24 cellular contexts compared by ENCODE assay signal in the genomic region with DNA sequence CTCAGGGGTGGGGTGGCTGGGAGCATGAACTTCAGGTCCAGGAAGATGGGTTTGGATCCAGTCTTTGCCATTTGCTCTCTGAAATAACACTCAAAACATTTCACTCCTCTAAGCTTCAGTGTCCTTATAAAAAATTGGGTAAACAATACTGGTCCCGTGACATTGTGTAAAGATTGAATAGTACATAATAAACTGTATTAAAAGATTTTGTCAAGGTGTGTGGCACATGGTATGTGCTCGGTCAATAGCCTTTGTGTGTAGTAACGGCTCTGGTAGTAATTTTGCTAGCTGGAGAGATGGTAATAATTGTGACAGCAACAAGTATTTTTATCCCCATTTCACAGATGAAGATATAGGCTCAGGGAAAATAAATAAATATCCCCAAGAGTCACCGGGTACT. TPM values are rescaled to one million over a fixed set of nuclear protein-coding genes. Genes with fewer than 3 reads are reported as not detected.
A peak's percentile ranks its signal among the peaks of the same experiment; 100 is the strongest.
DNase-seq lines count a peak whose midpoint lies in the region; ATAC-seq and TF ChIP-seq lines count a peak whose summit lies in the region.
"Had no signal": no experiment of that assay in that cellular context is flagged by ENCODE, and none has a peak within 500 bp of the region (broad histone marks: within the 10 kb centered on the region; RNA-seq: fewer than 3 reads in every experiment).

No MANE protein-coding gene starts in this region.

- H3K36me3 ChIP-seq in left lung, result no peaks in the 10 kb centered on the region
- H3K36me3 ChIP-seq in upper lobe of right lung, result no peaks in the 10 kb centered on the region
- H3K36me3 ChIP-seq: BE2C; BLaER1 treated with 17β-estradiol and CSF1 and Interleukin-3, amounts not matched to agents 10 nM and 100 nM had no signal

- no peak overlapping the region for H3K4me3 ChIP-seq in left lung
- no peak overlapping the region for H3K4me3 ChIP-seq in upper lobe of right lung
- H3K4me3 ChIP-seq: A549; BLaER1 treated with 17β-estradiol and CSF1 and Interleukin-3, amounts not matched to agents 10 nM and 100 nM; GM12878; GM23338 had no signal

- ATAC-seq in left lung, result peak; percentile 28
- peak; percentile 4 for ATAC-seq in upper lobe of right lung
- ATAC-seq in HG03039 (IDR thresholded peaks at IDR 0.05; ENCODE audit: unreplicated experiment), result no peak
- ATAC-seq: CD8-positive, alpha-beta T cell; GM12878; GM23338; HCT116 had no signal

- H3K27me3 ChIP-seq in left lung, result no peaks in the 10 kb centered on the region
- H3K27me3 ChIP-seq in upper lobe of right lung, result no peaks in the 10 kb centered on the region
- H3K27me3 ChIP-seq: BLaER1 treated with 17β-estradiol and CSF1 and Interleukin-3, amounts not matched to agents 10 nM and 100 nM had no signal

- no peak for DNase-seq in left lung
- no peak for DNase-seq in upper lobe of right lung
- DNase-seq in NOMO-1 treated with DMSO at 0.1 percent for 48 hours (lab: John Stamatoyannopoulos, UW; ENCODE audit: unreplicated experiment), result no peak
- no peak for DNase-seq in activated CD8-positive, alpha-beta memory T cell treated with anti-CD3 and anti-CD28 coated beads, Interleukin-2, amount 50 U/mL, for 48 hours
- DNase-seq: 8988T; ACHN; AML-193; BE2C; Caco-2; CD4-positive, CD25-positive, alpha-beta regulatory T cell; CD8-positive, alpha-beta T cell; DMS153; EL; GDM1; H9 had no signal

- peak overlapping the region; percentile 43 for H3K27ac ChIP-seq in 22Rv1
- peak overlapping the region; percentile 96 for H3K27ac ChIP-seq in VCaP
- no peak overlapping the region for H3K27ac ChIP-seq in left lung
- peak overlapping the region; percentile 32 for H3K27ac ChIP-seq in upper lobe of right lung
- H3K27ac ChIP-seq: A549; BLaER1 treated with 17β-estradiol and CSF1 and Interleukin-3, amounts not matched to agents 10 nM and 100 nM had no signal

- H3K4me1 ChIP-seq in left lung, result no peaks in the 10 kb centered on the region
- H3K4me1 ChIP-seq in upper lobe of right lung, result no peaks in the 10 kb centered on the region
- H3K4me1 ChIP-seq: A549; BE2C; BLaER1 treated with 17β-estradiol and CSF1 and Interleukin-3, amounts not matched to agents 10 nM and 100 nM; Caco-2 had no signal

- no peak for TF ChIP-seq CTCF in 22Rv1 (IDR thresholded peaks at IDR 0.05)
- no peak for TF ChIP-seq CTCF in VCaP (conservative IDR thresholded peaks at IDR 0.05)
- TF ChIP-seq CTCF in left lung (IDR thresholded peaks at IDR 0.05), result no peak
- no peak for TF ChIP-seq CTCF in upper lobe of right lung (IDR thresholded peaks at IDR 0.05)

- intact Hi-C loops in left lung (cut with DNase I) (no loop called here), upper lobe of right lung (cut with DNase I) (no loop called here)

- H3K9me3 ChIP-seq in left lung, result no peaks in the 10 kb centered on the region
- no peaks in the 10 kb centered on the region for H3K9me3 ChIP-seq in upper lobe of right lung
- H3K9me3 ChIP-seq: A549; BE2C; BLaER1 treated with 17β-estradiol and CSF1 and Interleukin-3, amounts not matched to agents 10 nM and 100 nM; Caco-2 had no signal

RNA-seq across cellular contexts. Expression of gene SFTPA2, which starts 4.3 kb away (rescaled TPM):
- total RNA-seq in left lung (over 10,000 TPM in 1 of 2 donors, 1,000 to 10,000 TPM in 1; 3,839 to 13,178 TPM), upper lobe of right lung (13,814 TPM)
- total RNA-seq: Caco-2; CD4-positive, CD25-positive, alpha-beta regulatory T cell; CD8-positive, alpha-beta T cell; GM23338; H4; H9 had no signal

RNA-seq across cellular contexts. Expression of gene EIF5AL1, which starts 43.6 kb away (rescaled TPM):
- total RNA-seq in left lung, result under 1 TPM; 0.24 to 0.76 TPM
- total RNA-seq in upper lobe of right lung, result 0.14 TPM
- total RNA-seq: CD4-positive, CD25-positive, alpha-beta regulatory T cell had no signal

RNA-seq across cellular contexts. Expression of gene SFTPA1, which starts 54.8 kb away (rescaled TPM):
- total RNA-seq in left lung (over 10,000 TPM in 1 of 2 donors, 1,000 to 10,000 TPM in 1; 3,930 to 11,086 TPM), upper lobe of right lung (11,191 TPM)
- total RNA-seq: Caco-2; CD4-positive, CD25-positive, alpha-beta regulatory T cell; CD8-positive, alpha-beta T cell; GM23338; H4; H9 had no signal

Comparison
In these comparisons a context has a peak if more than half of its experiments do, and no peak if none do; other contexts are left out.
1. H3K27ac ChIP-seq: peak in 22Rv1 (single experiment), VCaP (single experiment) and upper lobe of right lung (single experiment); none in left lung (0 of 2).